In genomic region chr1:228861830-228862176, GRCh38 we compare ENCODE assay signal across 2 cellular contexts.
TF ChIP-seq lines count a peak whose summit lies in the region.

No MANE protein-coding gene starts in this region.

TF ChIP-seq in A549, 52 proteins besides CTCF, POLR2A, EP300 and RAD21 (continued from another document):
- no peak for TF ChIP-seq PBX3 (IDR thresholded peaks at IDR 0.05)

TF ChIP-seq in GM23338, 12 proteins besides CTCF, POLR2A, EP300 and RAD21 (continued from another document):
- TF ChIP-seq, protein P1, sequence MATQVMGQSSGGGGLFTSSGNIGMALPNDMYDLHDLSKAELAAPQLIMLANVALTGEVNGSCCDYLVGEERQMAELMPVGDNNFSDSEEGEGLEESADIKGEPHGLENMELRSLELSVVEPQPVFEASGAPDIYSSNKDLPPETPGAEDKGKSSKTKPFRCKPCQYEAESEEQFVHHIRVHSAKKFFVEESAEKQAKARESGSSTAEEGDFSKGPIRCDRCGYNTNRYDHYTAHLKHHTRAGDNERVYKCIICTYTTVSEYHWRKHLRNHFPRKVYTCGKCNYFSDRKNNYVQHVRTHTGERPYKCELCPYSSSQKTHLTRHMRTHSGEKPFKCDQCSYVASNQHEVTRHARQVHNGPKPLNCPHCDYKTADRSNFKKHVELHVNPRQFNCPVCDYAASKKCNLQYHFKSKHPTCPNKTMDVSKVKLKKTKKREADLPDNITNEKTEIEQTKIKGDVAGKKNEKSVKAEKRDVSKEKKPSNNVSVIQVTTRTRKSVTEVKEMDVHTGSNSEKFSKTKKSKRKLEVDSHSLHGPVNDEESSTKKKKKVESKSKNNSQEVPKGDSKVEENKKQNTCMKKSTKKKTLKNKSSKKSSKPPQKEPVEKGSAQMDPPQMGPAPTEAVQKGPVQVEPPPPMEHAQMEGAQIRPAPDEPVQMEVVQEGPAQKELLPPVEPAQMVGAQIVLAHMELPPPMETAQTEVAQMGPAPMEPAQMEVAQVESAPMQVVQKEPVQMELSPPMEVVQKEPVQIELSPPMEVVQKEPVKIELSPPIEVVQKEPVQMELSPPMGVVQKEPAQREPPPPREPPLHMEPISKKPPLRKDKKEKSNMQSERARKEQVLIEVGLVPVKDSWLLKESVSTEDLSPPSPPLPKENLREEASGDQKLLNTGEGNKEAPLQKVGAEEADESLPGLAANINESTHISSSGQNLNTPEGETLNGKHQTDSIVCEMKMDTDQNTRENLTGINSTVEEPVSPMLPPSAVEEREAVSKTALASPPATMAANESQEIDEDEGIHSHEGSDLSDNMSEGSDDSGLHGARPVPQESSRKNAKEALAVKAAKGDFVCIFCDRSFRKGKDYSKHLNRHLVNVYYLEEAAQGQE (IDR thresholded peaks at IDR 0.05; ENCODE audit: unreplicated experiment) = no peak
- TF ChIP-seq NANOG (IDR thresholded peaks at IDR 0.05; ENCODE audit: borderline replicate concordance) (no peak), ZNF114 (CRISPR knock-in tag; IDR thresholded peaks at IDR 0.05) (no peak), POLR2AphosphoS5 (IDR thresholded peaks at IDR 0.05; ENCODE audit: low read depth) (no peak), EZH2 (IDR thresholded peaks at IDR 0.05; ENCODE audit: low read depth, unreplicated experiment) (no peak), JUNB (IDR thresholded peaks at IDR 0.05; ENCODE audit: unreplicated experiment) (no peak), EZH2phosphoT487 (IDR thresholded peaks at IDR 0.05; ENCODE audit: unreplicated experiment) (no peak)
- TF ChIP-seq, protein P2, sequence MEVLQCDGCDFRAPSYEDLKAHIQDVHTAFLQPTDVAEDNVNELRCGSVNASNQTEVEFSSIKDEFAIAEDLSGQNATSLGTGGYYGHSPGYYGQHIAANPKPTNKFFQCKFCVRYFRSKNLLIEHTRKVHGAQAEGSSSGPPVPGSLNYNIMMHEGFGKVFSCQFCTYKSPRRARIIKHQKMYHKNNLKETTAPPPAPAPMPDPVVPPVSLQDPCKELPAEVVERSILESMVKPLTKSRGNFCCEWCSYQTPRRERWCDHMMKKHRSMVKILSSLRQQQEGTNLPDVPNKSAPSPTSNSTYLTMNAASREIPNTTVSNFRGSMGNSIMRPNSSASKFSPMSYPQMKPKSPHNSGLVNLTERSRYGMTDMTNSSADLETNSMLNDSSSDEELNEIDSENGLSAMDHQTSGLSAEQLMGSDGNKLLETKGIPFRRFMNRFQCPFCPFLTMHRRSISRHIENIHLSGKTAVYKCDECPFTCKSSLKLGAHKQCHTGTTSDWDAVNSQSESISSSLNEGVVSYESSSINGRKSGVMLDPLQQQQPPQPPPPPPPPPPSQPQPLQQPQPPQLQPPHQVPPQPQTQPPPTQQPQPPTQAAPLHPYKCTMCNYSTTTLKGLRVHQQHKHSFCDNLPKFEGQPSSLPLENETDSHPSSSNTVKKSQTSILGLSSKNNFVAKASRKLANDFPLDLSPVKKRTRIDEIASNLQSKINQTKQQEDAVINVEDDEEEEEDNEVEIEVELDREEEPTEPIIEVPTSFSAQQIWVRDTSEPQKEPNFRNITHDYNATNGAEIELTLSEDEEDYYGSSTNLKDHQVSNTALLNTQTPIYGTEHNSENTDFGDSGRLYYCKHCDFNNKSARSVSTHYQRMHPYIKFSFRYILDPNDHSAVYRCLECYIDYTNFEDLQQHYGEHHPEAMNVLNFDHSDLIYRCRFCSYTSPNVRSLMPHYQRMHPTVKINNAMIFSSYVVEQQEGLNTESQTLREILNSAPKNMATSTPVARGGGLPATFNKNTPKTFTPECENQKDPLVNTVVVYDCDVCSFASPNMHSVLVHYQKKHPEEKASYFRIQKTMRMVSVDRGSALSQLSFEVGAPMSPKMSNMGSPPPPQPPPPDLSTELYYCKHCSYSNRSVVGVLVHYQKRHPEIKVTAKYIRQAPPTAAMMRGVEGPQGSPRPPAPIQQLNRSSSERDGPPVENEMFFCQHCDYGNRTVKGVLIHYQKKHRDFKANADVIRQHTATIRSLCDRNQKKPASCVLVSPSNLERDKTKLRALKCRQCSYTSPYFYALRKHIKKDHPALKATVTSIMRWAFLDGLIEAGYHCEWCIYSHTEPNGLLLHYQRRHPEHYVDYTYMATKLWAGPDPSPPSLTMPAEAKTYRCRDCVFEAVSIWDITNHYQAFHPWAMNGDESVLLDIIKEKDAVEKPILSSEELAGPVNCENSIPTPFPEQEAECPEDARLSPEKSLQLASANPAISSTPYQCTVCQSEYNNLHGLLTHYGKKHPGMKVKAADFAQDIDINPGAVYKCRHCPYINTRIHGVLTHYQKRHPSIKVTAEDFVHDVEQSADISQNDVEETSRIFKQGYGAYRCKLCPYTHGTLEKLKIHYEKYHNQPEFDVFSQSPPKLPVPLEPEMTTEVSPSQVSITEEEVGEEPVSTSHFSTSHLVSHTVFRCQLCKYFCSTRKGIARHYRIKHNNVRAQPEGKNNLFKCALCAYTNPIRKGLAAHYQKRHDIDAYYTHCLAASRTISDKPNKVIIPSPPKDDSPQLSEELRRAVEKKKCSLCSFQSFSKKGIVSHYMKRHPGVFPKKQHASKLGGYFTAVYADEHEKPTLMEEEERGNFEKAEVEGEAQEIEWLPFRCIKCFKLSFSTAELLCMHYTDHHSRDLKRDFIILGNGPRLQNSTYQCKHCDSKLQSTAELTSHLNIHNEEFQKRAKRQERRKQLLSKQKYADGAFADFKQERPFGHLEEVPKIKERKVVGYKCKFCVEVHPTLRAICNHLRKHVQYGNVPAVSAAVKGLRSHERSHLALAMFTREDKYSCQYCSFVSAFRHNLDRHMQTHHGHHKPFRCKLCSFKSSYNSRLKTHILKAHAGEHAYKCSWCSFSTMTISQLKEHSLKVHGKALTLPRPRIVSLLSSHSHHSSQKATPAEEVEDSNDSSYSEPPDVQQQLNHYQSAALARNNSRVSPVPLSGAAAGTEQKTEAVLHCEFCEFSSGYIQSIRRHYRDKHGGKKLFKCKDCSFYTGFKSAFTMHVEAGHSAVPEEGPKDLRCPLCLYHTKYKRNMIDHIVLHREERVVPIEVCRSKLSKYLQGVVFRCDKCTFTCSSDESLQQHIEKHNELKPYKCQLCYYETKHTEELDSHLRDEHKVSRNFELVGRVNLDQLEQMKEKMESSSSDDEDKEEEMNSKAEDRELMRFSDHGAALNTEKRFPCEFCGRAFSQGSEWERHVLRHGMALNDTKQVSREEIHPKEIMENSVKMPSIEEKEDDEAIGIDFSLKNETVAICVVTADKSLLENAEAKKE (CRISPR knock-in tag; IDR thresholded peaks at IDR 0.05) = no peak
- TF ChIP-seq, protein P3, sequence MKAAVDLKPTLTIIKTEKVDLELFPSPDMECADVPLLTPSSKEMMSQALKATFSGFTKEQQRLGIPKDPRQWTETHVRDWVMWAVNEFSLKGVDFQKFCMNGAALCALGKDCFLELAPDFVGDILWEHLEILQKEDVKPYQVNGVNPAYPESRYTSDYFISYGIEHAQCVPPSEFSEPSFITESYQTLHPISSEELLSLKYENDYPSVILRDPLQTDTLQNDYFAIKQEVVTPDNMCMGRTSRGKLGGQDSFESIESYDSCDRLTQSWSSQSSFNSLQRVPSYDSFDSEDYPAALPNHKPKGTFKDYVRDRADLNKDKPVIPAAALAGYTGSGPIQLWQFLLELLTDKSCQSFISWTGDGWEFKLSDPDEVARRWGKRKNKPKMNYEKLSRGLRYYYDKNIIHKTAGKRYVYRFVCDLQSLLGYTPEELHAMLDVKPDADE (IDR thresholded peaks at IDR 0.05) = no peak
TF ChIP-seq in GM23338: peak in this region for 0.
